In genomic region chr3:97764186-97765055, GRCh38 we compare ENCODE assay signal across 1 cellular context.
TF ChIP-seq lines count a peak whose summit lies in the region.

Gene ARL6 (plus strand): TSS chr3:97764758. CDS start chr3:97768108, 3,350 bp downstream.

TF ChIP-seq in HepG2, 621 proteins besides CTCF, POLR2A, EP300 and RAD21 (continued from another document):
- TF ChIP-seq ZGPAT (CRISPR knock-in tag; IDR thresholded peaks at IDR 0.05), result peak; percentile 77; the same call in 1 of the 2 replicates
- TF ChIP-seq ZNF615 (CRISPR knock-in tag; IDR thresholded peaks at IDR 0.05; ENCODE audit: borderline replicate concordance), result no peak
- TF ChIP-seq ZFX (CRISPR knock-in tag; IDR thresholded peaks at IDR 0.05; ENCODE audit: low read depth), result peak; percentile 95
- peak; percentile 92 for TF ChIP-seq SAP130 (CRISPR knock-in tag; IDR thresholded peaks at IDR 0.05; ENCODE audit: low read depth)
- TF ChIP-seq FOXA3 (CRISPR knock-in tag; IDR thresholded peaks at IDR 0.05), result peak; percentile 46
- TF ChIP-seq HIC2 (CRISPR knock-in tag; IDR thresholded peaks at IDR 0.05; ENCODE audit: low read depth), result no peak
- TF ChIP-seq ARNT2 (CRISPR knock-in tag; IDR thresholded peaks at IDR 0.05; ENCODE audit: low read depth), result peak; percentile 45; the same call in 1 of the 2 replicates
- TF ChIP-seq MED8 (CRISPR knock-in tag; IDR thresholded peaks at IDR 0.05; ENCODE audit: insufficient replicate concordance), result no peak
- TF ChIP-seq IRF2 (CRISPR knock-in tag; IDR thresholded peaks at IDR 0.05), result peak; percentile 85
- TF ChIP-seq ZNF709 (CRISPR knock-in tag; IDR thresholded peaks at IDR 0.05), result 0 out of 2 replicates have a peak, but pooled peaks have one; percentile 30
- TF ChIP-seq KAT2B (IDR thresholded peaks at IDR 0.05; ENCODE audit: borderline replicate concordance, low read depth, low read length), result no peak
- TF ChIP-seq ZBTB34 (CRISPR knock-in tag; IDR thresholded peaks at IDR 0.05), result peak; percentile 45; the same call in 1 of the 2 replicates
- no peak for TF ChIP-seq SRSF4 (IDR thresholded peaks at IDR 0.05; ENCODE audit: low read depth, low read length, poor library complexity, severe bottlenecking)
- TF ChIP-seq PAXIP1 (CRISPR knock-in tag; conservative IDR thresholded peaks at IDR 0.05), result no peak
- TF ChIP-seq REST (IDR thresholded peaks at IDR 0.05; ENCODE audit: borderline replicate concordance in 1 of 2, low read depth in 1 of 2, low read length in 2 of 2), result no peak
- TF ChIP-seq ZMYM3 (CRISPR knock-in tag; IDR thresholded peaks at IDR 0.05), result no peak
- TF ChIP-seq PATZ1 (CRISPR knock-in tag; IDR thresholded peaks at IDR 0.05), result no peak; the same call in 1 of the 2 replicates
- TF ChIP-seq IRF9 (CRISPR knock-in tag; IDR thresholded peaks at IDR 0.05; ENCODE audit: borderline replicate concordance), result peak; percentile 55; the same call in 1 of the 2 replicates
- 0 out of 2 replicates have a peak, but pooled peaks have one; percentile 23 for TF ChIP-seq TOE1 (CRISPR knock-in tag; IDR thresholded peaks at IDR 0.05)
- no peak for TF ChIP-seq ZBTB21 (CRISPR knock-in tag; IDR thresholded peaks at IDR 0.05)
- TF ChIP-seq RNF219 (CRISPR knock-in tag; IDR thresholded peaks at IDR 0.05), result no peak
- TF ChIP-seq MXD1 (CRISPR knock-in tag; IDR thresholded peaks at IDR 0.05), result peak; percentile 56; the same call in 1 of the 2 replicates
TF ChIP-seq in HepG2: peak in this region for 190.
